ENCODE assay signal across 29 cellular contexts in genomic region chr9:4756420-4756819, GRCh38.
"Had no signal": no experiment of that assay in that cellular context is flagged by ENCODE, and none has a peak within 500 bp of the region (broad histone marks: within the 10 kb centered on the region; RNA-seq: fewer than 3 reads in every experiment).

No MANE protein-coding gene starts in this region.

- H3K27me3 Mint-ChIP-seq: activated naive CD4-positive, alpha-beta T cell treated with anti-CD3 and anti-CD28 coated beads, Interleukin-2, amount 50 U/mL, for 24 hours had no signal

- H3K27me3 ChIP-seq: breast epithelium, ovary, vagina had no signal

- H3K36me3 Mint-ChIP-seq: activated CD8-positive, alpha-beta memory T cell treated with anti-CD3 and anti-CD28 coated beads, Interleukin-2, amount 10 ng/mL, durations not matched to agents 7 days and 5 days; T-cell; type B pancreatic cell had no signal

- H3K4me1 Mint-ChIP-seq: activated naive CD4-positive, alpha-beta T cell treated with anti-CD3 and anti-CD28 coated beads, Interleukin-2, amount 50 U/mL, for 24 hours had no signal

- H3K4me3 ChIP-seq: breast epithelium, gastroesophageal sphincter, left ventricle myocardium inferior, lung, ovary, prostate gland, sigmoid colon, thoracic aorta, vagina had no signal

- ATAC-seq: activated CD4-positive, alpha-beta T cell treated with anti-CD3 and anti-CD28 coated beads for 36 hours; activated CD8-positive, alpha-beta memory T cell treated with anti-CD3 and anti-CD28 coated beads, Interleukin-2, amount 10 ng/mL, durations not matched to agents 7 days and 5 days; activated CD8-positive, alpha-beta T cell treated with anti-CD3 and anti-CD28 coated beads, Interleukin-2, amount 10 ng/mL, durations not matched to agents 7 days and 5 days; activated naive CD8-positive, alpha-beta T cell treated with anti-CD3 and anti-CD28 coated beads, Interleukin-2, amount 50 U/mL, for 24 hours; gastroesophageal sphincter; stimulated activated effector memory CD8-positive, alpha-beta T cell treated with anti-CD3 and anti-CD28 coated beads, Interleukin-12 subunit alpha, Interleukin-12 subunit beta, amount 100 ng/mL, for 72 hours; T-cell had no signal

- H3K36me3 ChIP-seq: breast epithelium, gastroesophageal sphincter, left ventricle myocardium inferior, ovary, prostate gland, sigmoid colon, thoracic aorta, vagina had no signal

- H3K4me1 ChIP-seq: breast epithelium, gastroesophageal sphincter, prostate gland, vagina had no signal

- H3K27ac ChIP-seq: breast epithelium, gastroesophageal sphincter, left ventricle myocardium inferior, ovary, prostate gland, sigmoid colon, thoracic aorta, vagina had no signal

- H3K9me3 ChIP-seq: breast epithelium, gastroesophageal sphincter, left ventricle myocardium inferior, ovary, prostate gland, sigmoid colon, thoracic aorta, vagina had no signal

- H3K4me3 Mint-ChIP-seq: activated CD4-positive, alpha-beta T cell treated with anti-CD3 and anti-CD28 coated beads for 36 hours; activated CD8-positive, alpha-beta memory T cell treated with anti-CD3 and anti-CD28 coated beads, Interleukin-2, amount 10 ng/mL, durations not matched to agents 7 days and 5 days; activated CD8-positive, alpha-beta T cell treated with anti-CD3 and anti-CD28 coated beads, Interleukin-2, amount 10 ng/mL, durations not matched to agents 7 days and 5 days; activated naive CD4-positive, alpha-beta T cell treated with anti-CD3 and anti-CD28 coated beads, Interleukin-2, amount 50 U/mL, for 24 hours; activated naive CD8-positive, alpha-beta T cell treated with anti-CD3 and anti-CD28 coated beads, Interleukin-2, amount 50 U/mL, for 24 hours; nephron progenitor cell; stimulated activated effector memory CD8-positive, alpha-beta T cell treated with anti-CD3 and anti-CD28 coated beads, Interleukin-12 subunit alpha, Interleukin-12 subunit beta, amount 100 ng/mL, for 72 hours; stimulated activated naive CD8-positive, alpha-beta T cell treated with anti-CD3 and anti-CD28 coated beads, Interleukin-15, Interleukin-2, amounts not matched to agents 100 ng/mL and 50 ng/mL, for 24 hours; T-cell; type B pancreatic cell had no signal

- H3K9me3 Mint-ChIP-seq: activated naive CD4-positive, alpha-beta T cell treated with anti-CD3 and anti-CD28 coated beads, Interleukin-2, amount 50 U/mL, for 24 hours; activated naive CD8-positive, alpha-beta T cell treated with anti-CD3 and anti-CD28 coated beads, Interleukin-2, amount 50 U/mL, for 24 hours; activated T-helper 2 cell treated with anti-CD3 and anti-CD28 coated beads, Interferon-gamma antibody, Interleukin-2, Interleukin-4, amounts not matched to agents 10 μg/mL and 5 μg/mL and 100 μg/mL, durations not matched to agents 14 hours and 24 hours and 36 hours; nephron progenitor cell; stimulated activated effector memory CD8-positive, alpha-beta T cell treated with anti-CD3 and anti-CD28 coated beads, Interleukin-12 subunit alpha, Interleukin-12 subunit beta, amount 100 ng/mL, for 72 hours; stimulated activated naive CD8-positive, alpha-beta T cell treated with anti-CD3 and anti-CD28 coated beads, Interleukin-15, Interleukin-2, amounts not matched to agents 100 ng/mL and 50 ng/mL, for 24 hours; T-cell; type B pancreatic cell had no signal

- H3K27ac Mint-ChIP-seq: activated CD4-positive, alpha-beta T cell treated with anti-CD3 and anti-CD28 coated beads for 36 hours; activated CD8-positive, alpha-beta memory T cell treated with anti-CD3 and anti-CD28 coated beads, Interleukin-2, amount 10 ng/mL, durations not matched to agents 7 days and 5 days; activated CD8-positive, alpha-beta T cell treated with anti-CD3 and anti-CD28 coated beads, Interleukin-2, amount 10 ng/mL, durations not matched to agents 7 days and 5 days; activated naive CD4-positive, alpha-beta T cell treated with anti-CD3 and anti-CD28 coated beads, Interleukin-2, amount 50 U/mL, for 24 hours; activated naive CD8-positive, alpha-beta T cell treated with anti-CD3 and anti-CD28 coated beads, Interleukin-2, amount 50 U/mL, for 24 hours; activated T-helper 2 cell treated with anti-CD3 and anti-CD28 coated beads, Interferon-gamma antibody, Interleukin-2, Interleukin-4, amounts not matched to agents 10 μg/mL and 5 μg/mL and 100 μg/mL, durations not matched to agents 14 hours and 24 hours and 36 hours; stimulated activated effector memory CD8-positive, alpha-beta T cell treated with anti-CD3 and anti-CD28 coated beads, Interleukin-12 subunit alpha, Interleukin-12 subunit beta, amount 100 ng/mL, for 72 hours; stimulated activated naive CD8-positive, alpha-beta T cell treated with anti-CD3 and anti-CD28 coated beads, Interleukin-15, Interleukin-2, amounts not matched to agents 100 ng/mL and 50 ng/mL, for 24 hours; T-cell; type B pancreatic cell had no signal

- DNase-seq: activated CD4-positive, alpha-beta T cell treated with anti-CD3 and anti-CD28 coated beads for 36 hours; activated CD4-positive, CD25-positive, alpha-beta regulatory T cell; activated CD8-positive, alpha-beta memory T cell treated with anti-CD3 and anti-CD28 coated beads, Interleukin-2, amount 10 ng/mL, durations not matched to agents 7 days and 5 days; activated CD8-positive, alpha-beta T cell treated with anti-CD3 and anti-CD28 coated beads, Interleukin-2, amount 10 ng/mL, durations not matched to agents 7 days and 5 days; activated naive CD8-positive, alpha-beta T cell treated with anti-CD3 and anti-CD28 coated beads, Interleukin-2, amount 50 U/mL, for 24 hours; activated T-cell treated with anti-CD3 and anti-CD28 coated beads, Interleukin-2, amount 50 U/mL, for 48 hours; amygdala; central memory CD4-positive, alpha-beta T cell; dermis blood vessel endothelial cell; effector CD8-positive, alpha-beta T cell; hippocampal formation; left ventricle myocardium inferior; nephron progenitor cell; ovary; sigmoid colon; small intestine; stimulated activated CD4-positive, alpha-beta T cell treated with anti-CD3 and anti-CD28 coated beads, Interleukin-4, amount 100 ng/mL, for 24 hours; T-cell had no signal
